Comparison of ENCODE assay signal across 10 cellular contexts in genomic region chr1:109791495-109792040, GRCh38. TPM values are rescaled to one million over a fixed set of nuclear protein-coding genes. Genes with fewer than 3 reads are reported as not detected.
A peak's percentile ranks its signal among the peaks of the same experiment; 100 is the strongest.
DNase-seq lines count a peak whose midpoint lies in the region; ATAC-seq, FAIRE-seq and TF ChIP-seq lines count a peak whose summit lies in the region.
"Had no signal": no experiment of that assay in that cellular context is flagged by ENCODE, and none has a peak within 500 bp of the region (broad histone marks: within the 10 kb centered on the region; RNA-seq: fewer than 3 reads in every experiment).

No MANE protein-coding gene starts in this region.

- TF ChIP-seq CTCF in K562 (IDR thresholded peaks at IDR 0.05 in 2 of 3, conservative IDR thresholded peaks at IDR 0.05 in 1 of 3; ENCODE audit: insufficient read depth in 2 of 3, low read depth in 1 of 3, low read length in 3 of 3) (no peak), natural killer cell (IDR thresholded peaks at IDR 0.05) (no peak)

- no peaks in the 10 kb centered on the region for H3K9me3 Mint-ChIP-seq in natural killer cell
- H3K9me3 Mint-ChIP-seq: naive B cell had no signal

- peaks cover 10 to 15% of the 10 kb centered on the region in 2 donors for H3K27me3 Mint-ChIP-seq in natural killer cell (ENCODE audit: low read depth in 2 of 2)

- peak overlapping the region; percentile 59 for H3K9ac ChIP-seq in HUES6 (ENCODE audit: low read length)
- peak overlapping the region; percentile 43 to 64 for H3K9ac ChIP-seq in K562 (ENCODE audit: insufficient read depth in 1 of 2, low read depth in 2 of 2, low read length in 2 of 2)

- no peak for TF ChIP-seq POLR2A in K562 (conservative IDR thresholded peaks at IDR 0.05)

- H3K9me1 ChIP-seq in K562 (ENCODE audit: control insufficient read depth, insufficient read depth, low read length): no peaks in the 10 kb centered on the region

- CTCF ChIA-PET in K562 (lab: Yijun Ruan, JAX; ENCODE audit: low intra/inter-chr PET ratio): interaction anchor here (0.6 to 1.3 kb wide), 3 partner anchors 127 to 189 kb away, joined by 3 to 4 read pairs (median 4); no protein-coding TSS in a partner anchor

- H3K36me3 ChIP-seq in ACC112 (ENCODE audit: insufficient read depth, low read length) (no peaks in the 10 kb centered on the region), HUES6 (ENCODE audit: control insufficient read depth, insufficient read depth, low read length) (no peaks in the 10 kb centered on the region), K562 (ENCODE audit: control insufficient read depth, insufficient read depth, low read length) (no peaks in the 10 kb centered on the region)

- 85% methylated on average over 9 of the region's 9 CpGs for WGBS in K562 (ENCODE audit: insufficient coverage, low coverage, missing lambda C conversion rate)

- no peaks in the 10 kb centered on the region for H3K36me3 Mint-ChIP-seq in natural killer cell
- H3K36me3 Mint-ChIP-seq: naive B cell had no signal

- H3K27ac Mint-ChIP-seq in natural killer cell: peak overlapping the region; percentile 41 to 79

- no peaks in the 10 kb centered on the region for H3K9me3 ChIP-seq in HUES6 (ENCODE audit: control insufficient read depth, insufficient read depth, low read depth, low read length)
- no peaks in the 10 kb centered on the region for H3K9me3 ChIP-seq in K562 (replicated peaks; ENCODE audit: control insufficient read depth, insufficient read depth, low read depth, low read length)
- H3K9me3 ChIP-seq: body of pancreas had no signal

- intact Hi-C loops in K562 (cut with micrococcal nuclease) (loop anchor here (1.0 to 5.0 kb wide), 2 partner anchors 126 to 193 kb away; partner anchors contain the start of gene AHCYL1), natural killer cell (cut with micrococcal nuclease) (no loop called here)

- in situ Hi-C loops in K562 (cut with MboI): no loop called here

- no peak for FAIRE-seq in K562 (lab: Jason Lieb, UNC)

- ATAC-seq in K562: no peak
- ATAC-seq in natural killer cell: no peak
- no peak for ATAC-seq in GM19351 (IDR thresholded peaks at IDR 0.05; ENCODE audit: unreplicated experiment)

- no peak overlapping the region for H3K4me3 Mint-ChIP-seq in natural killer cell
- H3K4me3 Mint-ChIP-seq: naive B cell had no signal

- H3K27ac ChIP-seq in ACC112 (ENCODE audit: low read depth, low read length) (peak overlapping the region; percentile 66; the same call in 1 of the 2 replicates), HUES6 (ENCODE audit: low read depth, low read length) (peak overlapping the region; percentile 45; the same call in 1 of the 2 replicates), K562 (ENCODE audit: extremely low read depth, low read depth, low read length) (peak overlapping the region; percentile 26; the same call in 1 of the 3 replicates)
- H3K27ac ChIP-seq: body of pancreas had no signal

- DNase-seq in K562 (ENCODE audit: extremely low read depth in 1 of 4, low spot score in 3 of 4) (no peak), natural killer cell (no peak), globus pallidus (ENCODE audit: low spot score) (no peak), D341Med (ENCODE audit: low spot score) (no peak), NCI-H1436 (lab: John Stamatoyannopoulos, UW) (no peak)
- DNase-seq: naive B cell had no signal

- peaks cover 48% of the 10 kb centered on the region for H3K4me1 ChIP-seq in ACC112 (ENCODE audit: control insufficient read depth, insufficient read depth, low read length, unreplicated experiment)
- peaks cover 53% of the 10 kb centered on the region for H3K4me1 ChIP-seq in HUES6 (ENCODE audit: control insufficient read depth, insufficient read depth, low read length)
- H3K4me1 ChIP-seq in K562 (replicated peaks in 1 of 2; ENCODE audit: control insufficient read depth in 2 of 2, insufficient read depth in 2 of 2, low read length in 2 of 2): peaks cover 66% of the 10 kb centered on the region in 2 experiments

- peaks cover 72 to 77% of the 10 kb centered on the region in 2 donors for H3K4me1 Mint-ChIP-seq in natural killer cell

- no TSS peak for BruUV-seq in K562 (replicated peaks; lab: Mats Ljungman, UMichigan)

- no peaks in the 10 kb centered on the region for H4K20me1 ChIP-seq in K562 (replicated peaks; ENCODE audit: control insufficient read depth, insufficient read depth, low read length)

- peak overlapping the region; percentile 28; the same call in 1 of the 2 replicates for H3K4me2 ChIP-seq in K562 (ENCODE audit: insufficient read depth, low read length)

- H2AFZ ChIP-seq in ACC112 (ENCODE audit: low read length, unreplicated experiment): no peak overlapping the region
- H2AFZ ChIP-seq in K562 (ENCODE audit: low read depth, low read length): peak overlapping the region; percentile 80

- TF ChIP-seq EP300 in K562 (IDR thresholded peaks at IDR 0.05; ENCODE audit: low read length): no peak

- TF ChIP-seq RAD21 in K562 (CRISPR knock-in tag; conservative IDR thresholded peaks at IDR 0.05 in 1 of 2, IDR thresholded peaks at IDR 0.05 in 1 of 2): no peak

- POLR2A ChIA-PET in K562 (lab: Yijun Ruan, JAX): interaction anchor here (0.6 to 1.7 kb wide), 8 partner anchors 8 to 1828 kb away, joined by 3 to 8 read pairs (median 3); partner anchors contain the start of gene AHCYL1

- H3K27me3 ChIP-seq in ACC112 (ENCODE audit: insufficient read depth, low read length): no peaks in the 10 kb centered on the region
- H3K27me3 ChIP-seq in HUES6 (ENCODE audit: control insufficient read depth, insufficient read depth, low read length): no peaks in the 10 kb centered on the region
- H3K27me3 ChIP-seq in K562 (ENCODE audit: control insufficient read depth in 2 of 2, insufficient read depth in 2 of 2, low read length in 2 of 2): no peaks in the 10 kb centered on the region
- H3K27me3 ChIP-seq: body of pancreas had no signal

- no peaks in the 10 kb centered on the region for H3K79me2 ChIP-seq in ACC112 (ENCODE audit: control insufficient read depth, insufficient read depth, low read length, unreplicated experiment)
- H3K79me2 ChIP-seq in K562 (ENCODE audit: control insufficient read depth, insufficient read depth, low read length): no peaks in the 10 kb centered on the region

- H3K4me3 ChIP-seq in ACC112 (ENCODE audit: low read depth, low read length): no peak overlapping the region
- no peak overlapping the region for H3K4me3 ChIP-seq in HUES6 (ENCODE audit: low read depth, low read length)
- no peak overlapping the region for H3K4me3 ChIP-seq in K562
- H3K4me3 ChIP-seq: body of pancreas had no signal

TF ChIP-seq in K562, 482 proteins besides CTCF, POLR2A, EP300 and RAD21 (continues in another document):
- TF ChIP-seq RBM25 (IDR thresholded peaks at IDR 0.05; ENCODE audit: low read depth, low read length, severe bottlenecking) (peak; percentile 76), LCOR (CRISPR knock-in tag; IDR thresholded peaks at IDR 0.05) (no peak)

RNA-seq across cellular contexts. Expression of gene EPS8L3, which starts 27.8 kb away (rescaled TPM):
- total RNA-seq in K562 (2011; cell fraction: chromatin; rRNA removed; ENCODE audit: low replicate concordance): not detected in 2 replicates
- total RNA-seq in K562 (2011; cell fraction: nucleolus; rRNA removed): not detected in 2 replicates
- not detected in 2 replicates for total RNA-seq in K562 (2011; cell fraction: nucleoplasm; rRNA removed)
- total RNA-seq in K562 (2014; rRNA removed) (not detected in 2 replicates), K562 (2014; rRNA removed; fragmentation: Illumina TruSeq; extraction: Trizol) (0.15 TPM in 1 of 2 replicates, not detected in the other), K562 (2015; rRNA removed; fragmentation: Illumina TruSeq; extraction: Trizol) (not detected in 2 replicates), K562 (2021) (0.42 and 0.51 TPM in 2 replicates), natural killer cell (under 1 TPM in 1 of 3 donors, not detected in 2; 0.47 TPM)
- polyA plus RNA-seq in K562 (2011; rRNA removed) (0.13 and 0.14 TPM in 2 replicates), K562 (2014; fragmentation: Illumina TruSeq; extraction: Trizol) (0.09 and 0.61 TPM in 2 replicates), K562 (2014; fragmentation: Nextera tagmentation; extraction: Ambion mirVana) (not detected), K562 (2014; rRNA removed) (0.04 TPM in 1 of 2 replicates, not detected in the other)
- polyA plus RNA-seq in K562 (2011; cell fraction: cytosol; rRNA removed): 0.07 and 0.16 TPM in 2 replicates
- 0.81 and 1.8 TPM in 2 replicates for polyA plus RNA-seq in K562 (2011; cell fraction: nucleus; rRNA removed)
- polyA plus RNA-seq in K562 (2012): 0.07 and 0.14 TPM in 2 replicates
- polyA minus RNA-seq in K562 (2011; rRNA and poly(A)+ RNA removed): not detected in 2 replicates
- not detected in 2 replicates for polyA minus RNA-seq in K562 (2011; cell fraction: cytosol; rRNA and poly(A)+ RNA removed)
- not detected in 2 replicates for polyA minus RNA-seq in K562 (2011; cell fraction: nucleus; rRNA and poly(A)+ RNA removed)

RNA-seq across cellular contexts. Expression of gene GSTM3, which starts 50.7 kb away (rescaled TPM):
- 1.2 and 1.8 TPM in 2 replicates for total RNA-seq in K562 (2011; cell fraction: chromatin; rRNA removed; ENCODE audit: low replicate concordance)
- total RNA-seq in K562 (2011; cell fraction: nucleolus; rRNA removed): 1.1 and 2.7 TPM in 2 replicates
- total RNA-seq in K562 (2011; cell fraction: nucleoplasm; rRNA removed): 1.8 and 2.6 TPM in 2 replicates
- total RNA-seq in K562 (2014; rRNA removed) (2.3 and 4.3 TPM in 2 replicates), K562 (2014; rRNA removed; fragmentation: Illumina TruSeq; extraction: Trizol) (5.5 and 7.2 TPM in 2 replicates), K562 (2015; rRNA removed; fragmentation: Illumina TruSeq; extraction: Trizol) (4.1 and 4.5 TPM in 2 replicates), K562 (2021) (3.9 and 5.7 TPM in 2 replicates), natural killer cell (1 to 10 TPM; 1.7 to 3.0 (median 3.0) TPM)
- polyA plus RNA-seq in K562 (2011; rRNA removed) (17.5 and 22.3 TPM in 2 replicates), K562 (2014; fragmentation: Illumina TruSeq; extraction: Trizol) (8.9 and 9.5 TPM in 2 replicates), K562 (2014; fragmentation: Nextera tagmentation; extraction: Ambion mirVana) (10 to 100 TPM; 23.1 to 24.5 TPM), K562 (2014; rRNA removed) (8.9 and 9.4 TPM in 2 replicates)
- polyA plus RNA-seq in K562 (2011; cell fraction: cytosol; rRNA removed): 10.2 and 17.2 TPM in 2 replicates
- 5.5 and 10.1 TPM in 2 replicates for polyA plus RNA-seq in K562 (2011; cell fraction: nucleus; rRNA removed)
- 10.9 and 11.4 TPM in 2 replicates for polyA plus RNA-seq in K562 (2012)
- 8.5 and 12.1 TPM in 2 replicates for polyA minus RNA-seq in K562 (2011; rRNA and poly(A)+ RNA removed)
- polyA minus RNA-seq in K562 (2011; cell fraction: cytosol; rRNA and poly(A)+ RNA removed): 2.6 and 5.3 TPM in 2 replicates
- polyA minus RNA-seq in K562 (2011; cell fraction: nucleus; rRNA and poly(A)+ RNA removed): 1.2 and 3.3 TPM in 2 replicates
